8 cellular contexts compared by ENCODE assay signal in genomic region chr1:168234846-168235547, GRCh38. TPM values are rescaled to one million over a fixed set of nuclear protein-coding genes. Genes with fewer than 3 reads are reported as not detected.
DNase-seq lines count a peak whose midpoint lies in the region; ATAC-seq and TF ChIP-seq lines count a peak whose summit lies in the region.

No MANE protein-coding gene starts in this region.

- H3K4me3 ChIP-seq in heart left ventricle, result no peak overlapping the region

- intact Hi-C loops in heart left ventricle (cut with DNase I), result no loop called here

- H3K36me3 ChIP-seq in heart left ventricle, result peaks cover 0 to 97% (median 88%) of the 10 kb centered on the region in 9 donors

- peak overlapping the region; percentile 70 for H3K27ac Mint-ChIP-seq in activated T-helper 17 cell treated with anti-CD3 and anti-CD28 coated beads, Interleukin-2, amount 50 U/mL, for 72 hours

- H3K4me3 Mint-ChIP-seq in activated T-helper 17 cell treated with anti-CD3 and anti-CD28 coated beads, Interleukin-2, amount 50 U/mL, for 72 hours, result peak overlapping the region; percentile 49

- no peak for TF ChIP-seq POLR2A in heart left ventricle (IDR thresholded peaks at IDR 0.05)

- peaks cover 45% of the 10 kb centered on the region for H3K4me1 Mint-ChIP-seq in activated T-helper 17 cell treated with anti-CD3 and anti-CD28 coated beads, Interleukin-2, amount 50 U/mL, for 72 hours

- peak; percentile 73 for ATAC-seq in GM18861 (IDR thresholded peaks at IDR 0.05; ENCODE audit: unreplicated experiment)
- peak; percentile 82 for ATAC-seq in HG03103 (IDR thresholded peaks at IDR 0.05; ENCODE audit: low read depth, unreplicated experiment)
- ATAC-seq in activated T-helper 17 cell treated with anti-CD3 and anti-CD28 coated beads, Interleukin-2, amount 50 U/mL, for 72 hours (replicated peaks), result peak; percentile 64
- ATAC-seq in heart left ventricle, result peak; percentile 46 to 67 (median 63)

- H3K27ac ChIP-seq in heart left ventricle, result no peak overlapping the region

- H3K27me3 ChIP-seq in heart left ventricle, result no peaks in the 10 kb centered on the region

- DNase-seq in CD1c-positive myeloid dendritic cell (ENCODE audit: extremely low spot score) (peak; percentile 30), NCI-H69 (lab: John Stamatoyannopoulos, UW) (peak; percentile 81), heart left ventricle (no peak), cortex of kidney (lab: John Stamatoyannopoulos, UW) (no peak)
- DNase-seq in stimulated activated CD4-positive, alpha-beta T cell treated with anti-CD3 and anti-CD28 coated beads, Interleukin-4, amount 100 ng/mL, for 24 hours, result peak; percentile 46

- H3K36me3 Mint-ChIP-seq in activated T-helper 17 cell treated with anti-CD3 and anti-CD28 coated beads, Interleukin-2, amount 50 U/mL, for 72 hours (ENCODE audit: low read depth), result peaks cover 97% of the 10 kb centered on the region

- no peaks in the 10 kb centered on the region for H3K9me3 Mint-ChIP-seq in activated T-helper 17 cell treated with anti-CD3 and anti-CD28 coated beads, Interleukin-2, amount 50 U/mL, for 72 hours

- WGBS in heart left ventricle, 4 donors, result 92 to 95% (median 93%) methylated on average over 8 of the region's 8 CpGs

- TF ChIP-seq CTCF in heart left ventricle (IDR thresholded peaks at IDR 0.05), result peak; percentile 31 to 59 (median 46)

- H3K27me3 Mint-ChIP-seq in activated T-helper 17 cell treated with anti-CD3 and anti-CD28 coated beads, Interleukin-2, amount 50 U/mL, for 72 hours, result no peaks in the 10 kb centered on the region

- no peaks in the 10 kb centered on the region for H3K9me3 ChIP-seq in heart left ventricle

- H3K4me1 ChIP-seq in heart left ventricle, result peaks cover 0 to 29% (median 9%) of the 10 kb centered on the region in 12 donors

RNA-seq across cellular contexts. Expression of gene SFT2D2, which starts 9.2 kb away (rescaled TPM):
- 10 to 100 TPM; 45.1 to 47.5 TPM for total RNA-seq in activated T-helper 17 cell treated with anti-CD3 and anti-CD28 coated beads, Interleukin-2, amount 50 U/mL, for 72 hours
- total RNA-seq in heart left ventricle, result 10 to 100 TPM; 12.5 to 48.7 (median 16.3) TPM
- 1 to 10 TPM; 2.7 to 6.1 TPM for polyA plus RNA-seq in heart left ventricle

RNA-seq across cellular contexts. Expression of gene TBX19, which starts 45.7 kb away (rescaled TPM):
- 1 to 10 TPM; 1.8 to 6.1 TPM for total RNA-seq in activated T-helper 17 cell treated with anti-CD3 and anti-CD28 coated beads, Interleukin-2, amount 50 U/mL, for 72 hours
- 1 to 10 TPM in 1 of 9 donors, under 1 TPM in 7, not detected in 1; 0.19 to 1.3 (median 0.34) TPM for total RNA-seq in heart left ventricle
- under 1 TPM; 0.21 to 0.34 TPM for polyA plus RNA-seq in heart left ventricle

RNA-seq across cellular contexts. Expression of gene TIPRL, which starts 56.2 kb away (rescaled TPM):
- total RNA-seq in activated T-helper 17 cell treated with anti-CD3 and anti-CD28 coated beads, Interleukin-2, amount 50 U/mL, for 72 hours, result 10 to 100 TPM; 38.0 to 43.0 TPM
- 10 to 100 TPM; 26.9 to 39.4 (median 33.0) TPM for total RNA-seq in heart left ventricle
- 10 to 100 TPM; 11.8 to 31.7 TPM for polyA plus RNA-seq in heart left ventricle

Comparison
In these comparisons a context has a peak if more than half of its experiments do, and no peak if none do; other contexts are left out.
1. DNase-seq: peak in CD1c-positive myeloid dendritic cell (single experiment), NCI-H69 (single experiment) and stimulated activated CD4-positive, alpha-beta T cell treated with anti-CD3 and anti-CD28 coated beads, Interleukin-4, amount 100 ng/mL, for 24 hours (single experiment); none in heart left ventricle (0 of 5) and cortex of kidney (single experiment).
2. Peak in every context shown above with its lines, with median percentiles within 50 percentile points of each other: ATAC-seq.